Comparison of ENCODE assay signal across 1 cellular context in genomic region chr2:233061591-233062446, GRCh38.
TF ChIP-seq lines count a peak whose summit lies in the region.

No MANE protein-coding gene starts in this region.

TF ChIP-seq in HepG2, 621 proteins besides CTCF, POLR2A, EP300 and RAD21 (continued from another document and continues in another):
- TF ChIP-seq DRAP1 (CRISPR knock-in tag; IDR thresholded peaks at IDR 0.05) (peak; percentile 77), NR3C1 (CRISPR knock-in tag; IDR thresholded peaks at IDR 0.05) (no peak), ZNF180 (CRISPR knock-in tag; IDR thresholded peaks at IDR 0.05; ENCODE audit: borderline replicate concordance, low read depth) (no peak), ZNF282 (IDR thresholded peaks at IDR 0.05; ENCODE audit: partially characterized antibody) (no peak), ZNF260 (CRISPR knock-in tag; IDR thresholded peaks at IDR 0.05; ENCODE audit: borderline replicate concordance, low read depth) (no peak), ZNF816 (CRISPR knock-in tag; IDR thresholded peaks at IDR 0.05; ENCODE audit: borderline replicate concordance) (no peak), ZFP62 (CRISPR knock-in tag; IDR thresholded peaks at IDR 0.05) (no peak), AHR (CRISPR knock-in tag; IDR thresholded peaks at IDR 0.05) (no peak), ELK4 (CRISPR knock-in tag; IDR thresholded peaks at IDR 0.05; ENCODE audit: borderline replicate concordance) (no peak), HOXA9 (CRISPR knock-in tag; IDR thresholded peaks at IDR 0.05; ENCODE audit: borderline replicate concordance) (no peak), ZNF264 (CRISPR knock-in tag; IDR thresholded peaks at IDR 0.05) (peak; percentile 68; the same call in 1 of the 2 replicates), MBNL3 (CRISPR knock-in tag; conservative IDR thresholded peaks at IDR 0.05) (no peak), ZNF557 (CRISPR knock-in tag; IDR thresholded peaks at IDR 0.05) (no peak), TAF15 (IDR thresholded peaks at IDR 0.05; ENCODE audit: low read depth, low read length, poor library complexity, severe bottlenecking) (no peak), SOX6 (IDR thresholded peaks at IDR 0.05) (no peak), SOX6 (CRISPR knock-in tag; IDR thresholded peaks at IDR 0.05) (peak; percentile 88), IRF1 (CRISPR knock-in tag; IDR thresholded peaks at IDR 0.05; ENCODE audit: low read depth) (no peak), ZNF234 (CRISPR knock-in tag; conservative IDR thresholded peaks at IDR 0.05) (no peak), ZNF383 (CRISPR knock-in tag; IDR thresholded peaks at IDR 0.05; ENCODE audit: borderline replicate concordance) (no peak; the same call in 1 of the 2 replicates), ATF6 (CRISPR knock-in tag; conservative IDR thresholded peaks at IDR 0.05) (no peak; the same call in 1 of the 2 replicates), TBX2 (CRISPR knock-in tag; IDR thresholded peaks at IDR 0.05; ENCODE audit: borderline replicate concordance) (peak; percentile 92), ZNF235 (CRISPR knock-in tag; IDR thresholded peaks at IDR 0.05; ENCODE audit: borderline replicate concordance) (0 out of 2 replicates have a peak, but pooled peaks have one; percentile 36), RFXAP (CRISPR knock-in tag; IDR thresholded peaks at IDR 0.05; ENCODE audit: borderline replicate concordance) (0 out of 2 replicates have a peak, but pooled peaks have one; percentile 32), GATA4 (IDR thresholded peaks at IDR 0.05; ENCODE audit: borderline replicate concordance, low read depth) (0 out of 2 replicates have a peak, but pooled peaks have one; percentile 31), THAP8 (CRISPR knock-in tag; IDR thresholded peaks at IDR 0.05; ENCODE audit: borderline replicate concordance) (peak; percentile 69; the same call in 1 of the 2 replicates), ZNF577 (CRISPR knock-in tag; IDR thresholded peaks at IDR 0.05; ENCODE audit: borderline replicate concordance, low read depth) (no peak), HDAC2 (CRISPR knock-in tag; IDR thresholded peaks at IDR 0.05) (peak; percentile 89), SIX1 (CRISPR knock-in tag; IDR thresholded peaks at IDR 0.05; ENCODE audit: borderline replicate concordance) (peak; percentile 70), HNRNPH1 (optimal IDR thresholded peaks at IDR 0.05; ENCODE audit: low read depth, low read length) (peak; percentile 4), TFDP1 (CRISPR knock-in tag; IDR thresholded peaks at IDR 0.05; ENCODE audit: borderline replicate concordance) (no peak; the same call in 1 of the 2 replicates), ZBTB7B (CRISPR knock-in tag; IDR thresholded peaks at IDR 0.05) (peak; percentile 86), FOSL2 (CRISPR knock-in tag; IDR thresholded peaks at IDR 0.05) (peak; percentile 57), LCORL (IDR thresholded peaks at IDR 0.05) (no peak), LCORL (CRISPR knock-in tag; IDR thresholded peaks at IDR 0.05) (peak; percentile 88), ZNF12 (CRISPR knock-in tag; IDR thresholded peaks at IDR 0.05) (peak; percentile 85), TBL1XR1 (IDR thresholded peaks at IDR 0.05; ENCODE audit: borderline replicate concordance, low read length, partially characterized antibody) (peak; percentile 26), SRSF4 (IDR thresholded peaks at IDR 0.05; ENCODE audit: low read depth, low read length, poor library complexity, severe bottlenecking) (no peak), CBX5 (CRISPR knock-in tag; IDR thresholded peaks at IDR 0.05; ENCODE audit: borderline replicate concordance) (peak; percentile 80; the same call in 1 of the 2 replicates), CSRNP1 (CRISPR knock-in tag; IDR thresholded peaks at IDR 0.05) (no peak; the same call in 1 of the 2 replicates), ZBTB21 (CRISPR knock-in tag; IDR thresholded peaks at IDR 0.05) (no peak), MAZ (IDR thresholded peaks at IDR 0.05; ENCODE audit: borderline replicate concordance, low read depth, low read length) (0 out of 2 replicates have a peak, but pooled peaks have one; percentile 32), MAZ (CRISPR knock-in tag; IDR thresholded peaks at IDR 0.05; ENCODE audit: low read depth) (peak; percentile 58; the same call in 1 of the 2 replicates), ZFP1 (CRISPR knock-in tag; IDR thresholded peaks at IDR 0.05) (no peak), ZNF781 (CRISPR knock-in tag; IDR thresholded peaks at IDR 0.05; ENCODE audit: borderline replicate concordance, not compliant biosample characterization) (peak; percentile 50), NFKB2 (CRISPR knock-in tag; IDR thresholded peaks at IDR 0.05; ENCODE audit: borderline replicate concordance) (no peak; the same call in 1 of the 2 replicates)
- TF ChIP-seq, protein P1, sequence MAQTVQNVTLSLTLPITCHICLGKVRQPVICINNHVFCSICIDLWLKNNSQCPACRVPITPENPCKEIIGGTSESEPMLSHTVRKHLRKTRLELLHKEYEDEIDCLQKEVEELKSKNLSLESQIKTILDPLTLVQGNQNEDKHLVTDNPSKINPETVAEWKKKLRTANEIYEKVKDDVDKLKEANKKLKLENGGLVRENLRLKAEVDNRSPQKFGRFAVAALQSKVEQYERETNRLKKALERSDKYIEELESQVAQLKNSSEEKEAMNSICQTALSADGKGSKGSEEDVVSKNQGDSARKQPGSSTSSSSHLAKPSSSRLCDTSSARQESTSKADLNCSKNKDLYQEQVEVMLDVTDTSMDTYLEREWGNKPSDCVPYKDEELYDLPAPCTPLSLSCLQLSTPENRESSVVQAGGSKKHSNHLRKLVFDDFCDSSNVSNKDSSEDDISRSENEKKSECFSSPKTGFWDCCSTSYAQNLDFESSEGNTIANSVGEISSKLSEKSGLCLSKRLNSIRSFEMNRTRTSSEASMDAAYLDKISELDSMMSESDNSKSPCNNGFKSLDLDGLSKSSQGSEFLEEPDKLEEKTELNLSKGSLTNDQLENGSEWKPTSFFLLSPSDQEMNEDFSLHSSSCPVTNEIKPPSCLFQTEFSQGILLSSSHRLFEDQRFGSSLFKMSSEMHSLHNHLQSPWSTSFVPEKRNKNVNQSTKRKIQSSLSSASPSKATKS (CRISPR knock-in tag; IDR thresholded peaks at IDR 0.05) = no peak
- TF ChIP-seq, protein P2, sequence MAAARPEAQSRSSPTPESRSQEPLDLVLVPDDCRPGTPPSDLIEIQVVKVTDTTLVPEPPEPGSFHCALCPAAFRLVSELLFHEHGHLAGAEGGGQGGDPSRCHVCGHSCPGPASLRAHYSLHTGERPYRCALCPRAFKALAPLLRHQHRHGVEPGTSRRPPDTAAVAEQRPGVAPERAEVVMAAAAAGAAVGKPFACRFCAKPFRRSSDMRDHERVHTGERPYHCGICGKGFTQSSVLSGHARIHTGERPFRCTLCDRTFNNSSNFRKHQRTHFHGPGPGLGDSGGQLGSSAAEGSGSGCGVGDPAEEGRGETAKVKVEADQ (CRISPR knock-in tag; IDR thresholded peaks at IDR 0.05; ENCODE audit: borderline replicate concordance) = peak; percentile 88; the same call in 1 of the 2 replicates
- TF ChIP-seq, protein P3, sequence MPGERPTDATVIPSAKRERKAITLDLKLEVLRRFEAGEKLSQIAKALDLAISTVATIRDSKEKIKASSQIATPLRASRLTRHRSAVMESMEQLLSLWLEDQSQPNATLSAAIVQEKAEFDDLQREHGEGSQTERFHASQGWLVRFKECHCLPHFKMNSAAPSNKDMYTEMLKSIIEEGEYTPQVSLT (CRISPR knock-in tag; IDR thresholded peaks at IDR 0.05; ENCODE audit: borderline replicate concordance, low read depth) = no peak; the same call in 1 of the 2 replicates
- TF ChIP-seq, protein P4, sequence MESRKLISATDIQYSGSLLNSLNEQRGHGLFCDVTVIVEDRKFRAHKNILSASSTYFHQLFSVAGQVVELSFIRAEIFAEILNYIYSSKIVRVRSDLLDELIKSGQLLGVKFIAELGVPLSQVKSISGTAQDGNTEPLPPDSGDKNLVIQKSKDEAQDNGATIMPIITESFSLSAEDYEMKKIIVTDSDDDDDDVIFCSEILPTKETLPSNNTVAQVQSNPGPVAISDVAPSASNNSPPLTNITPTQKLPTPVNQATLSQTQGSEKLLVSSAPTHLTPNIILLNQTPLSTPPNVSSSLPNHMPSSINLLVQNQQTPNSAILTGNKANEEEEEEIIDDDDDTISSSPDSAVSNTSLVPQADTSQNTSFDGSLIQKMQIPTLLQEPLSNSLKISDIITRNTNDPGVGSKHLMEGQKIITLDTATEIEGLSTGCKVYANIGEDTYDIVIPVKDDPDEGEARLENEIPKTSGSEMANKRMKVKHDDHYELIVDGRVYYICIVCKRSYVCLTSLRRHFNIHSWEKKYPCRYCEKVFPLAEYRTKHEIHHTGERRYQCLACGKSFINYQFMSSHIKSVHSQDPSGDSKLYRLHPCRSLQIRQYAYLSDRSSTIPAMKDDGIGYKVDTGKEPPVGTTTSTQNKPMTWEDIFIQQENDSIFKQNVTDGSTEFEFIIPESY (CRISPR knock-in tag; IDR thresholded peaks at IDR 0.05) = 0 out of 2 replicates have a peak, but pooled peaks have one; percentile 24
- TF ChIP-seq, protein P5, sequence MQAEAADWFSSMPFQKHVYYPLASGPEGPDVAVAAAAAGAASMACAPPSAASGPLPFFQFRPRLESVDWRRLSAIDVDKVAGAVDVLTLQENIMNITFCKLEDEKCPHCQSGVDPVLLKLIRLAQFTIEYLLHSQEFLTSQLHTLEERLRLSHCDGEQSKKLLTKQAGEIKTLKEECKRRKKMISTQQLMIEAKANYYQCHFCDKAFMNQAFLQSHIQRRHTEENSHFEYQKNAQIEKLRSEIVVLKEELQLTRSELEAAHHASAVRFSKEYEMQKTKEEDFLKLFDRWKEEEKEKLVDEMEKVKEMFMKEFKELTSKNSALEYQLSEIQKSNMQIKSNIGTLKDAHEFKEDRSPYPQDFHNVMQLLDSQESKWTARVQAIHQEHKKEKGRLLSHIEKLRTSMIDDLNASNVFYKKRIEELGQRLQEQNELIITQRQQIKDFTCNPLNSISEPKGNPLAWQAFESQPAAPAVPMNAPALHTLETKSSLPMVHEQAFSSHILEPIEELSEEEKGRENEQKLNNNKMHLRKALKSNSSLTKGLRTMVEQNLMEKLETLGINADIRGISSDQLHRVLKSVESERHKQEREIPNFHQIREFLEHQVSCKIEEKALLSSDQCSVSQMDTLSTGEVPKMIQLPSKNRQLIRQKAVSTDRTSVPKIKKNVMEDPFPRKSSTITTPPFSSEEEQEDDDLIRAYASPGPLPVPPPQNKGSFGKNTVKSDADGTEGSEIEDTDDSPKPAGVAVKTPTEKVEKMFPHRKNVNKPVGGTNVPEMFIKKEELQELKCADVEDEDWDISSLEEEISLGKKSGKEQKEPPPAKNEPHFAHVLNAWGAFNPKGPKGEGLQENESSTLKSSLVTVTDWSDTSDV (CRISPR knock-in tag; IDR thresholded peaks at IDR 0.05) = no peak
